ENCODE assay signal across 11 cellular contexts in genomic region chr11:12813371-12814225, GRCh38.
DNase-seq lines count a peak whose midpoint lies in the region; ATAC-seq and TF ChIP-seq lines count a peak whose summit lies in the region.
"Had no signal": no experiment of that assay in that cellular context is flagged by ENCODE, and none has a peak within 500 bp of the region (broad histone marks: within the 10 kb centered on the region; RNA-seq: fewer than 3 reads in every experiment).

No MANE protein-coding gene starts in this region.

- no peak for TF ChIP-seq POLR2A in esophagus squamous epithelium (IDR thresholded peaks at IDR 0.05)
- no peak for TF ChIP-seq POLR2A in vagina (IDR thresholded peaks at IDR 0.05)

- peak overlapping the region; percentile 61 to 87 (median 84) for H3K27ac ChIP-seq in esophagus squamous epithelium
- peak overlapping the region; percentile 80 for H3K27ac ChIP-seq in vagina

- H3K4me3 ChIP-seq in esophagus squamous epithelium (peak overlapping the region in 1 of 4 donors; percentile 44), mucosa of stomach (ENCODE audit: low read length) (no peak overlapping the region), vagina (no peak overlapping the region)

- TF ChIP-seq CTCF in esophagus squamous epithelium (IDR thresholded peaks at IDR 0.05) = peak in 3 of 6 experiments; percentile 29 to 52 (median 50)
- TF ChIP-seq CTCF in vagina (IDR thresholded peaks at IDR 0.05) = no peak

- H3K4me1 ChIP-seq in esophagus squamous epithelium (peaks cover 27 to 87% (median 54%) of the 10 kb centered on the region in 3 donors), mucosa of stomach (ENCODE audit: control insufficient read depth, insufficient read depth, low read length) (peaks cover 38% of the 10 kb centered on the region), vagina (peaks cover 68% of the 10 kb centered on the region)

- H3K9ac ChIP-seq in mucosa of stomach (ENCODE audit: low read length) = peak overlapping the region; percentile 14

- no peaks in the 10 kb centered on the region for H3K36me3 ChIP-seq in esophagus squamous epithelium
- no peaks in the 10 kb centered on the region for H3K36me3 ChIP-seq in mucosa of stomach (ENCODE audit: control insufficient read depth, insufficient read depth, low read length)
- H3K36me3 ChIP-seq in vagina = no peaks in the 10 kb centered on the region

- 71 to 80% methylated on average over 1 to 5 of the region's 9 CpGs for WGBS in esophagus squamous epithelium, 2 donors

- ATAC-seq in Right ventricle myocardium inferior (peak; percentile 52), GM19035 (IDR thresholded peaks at IDR 0.05; ENCODE audit: unreplicated experiment) (no peak), GM21737 (IDR thresholded peaks at IDR 0.05; ENCODE audit: unreplicated experiment) (no peak)
- ATAC-seq: naive thymus-derived CD8-positive, alpha-beta T cell had no signal

- DNase-seq in Right ventricle myocardium inferior (ENCODE audit: missing footprints) = no peak
- DNase-seq in cardiac septum (ENCODE audit: low spot score) = no peak
- DNase-seq in esophagus squamous epithelium (lab: John Stamatoyannopoulos, UW) = no peak
- no peak for DNase-seq in vagina (ENCODE audit: extremely low spot score in 2 of 2)
- no peak for DNase-seq in NCI-H2029 treated with DMSO at 0.1 percent for 48 hours (lab: John Stamatoyannopoulos, UW)
- DNase-seq: central memory CD4-positive, alpha-beta T cell; naive thymus-derived CD8-positive, alpha-beta T cell; NCI-H1694 had no signal

- no peaks in the 10 kb centered on the region for H3K9me3 ChIP-seq in esophagus squamous epithelium
- no peaks in the 10 kb centered on the region for H3K9me3 ChIP-seq in mucosa of stomach (ENCODE audit: control insufficient read depth, low read length)
- no peaks in the 10 kb centered on the region for H3K9me3 ChIP-seq in vagina

- intact Hi-C loops in Right ventricle myocardium inferior (cut with DNase I) (no loop called here), cardiac septum (cut with DNase I) (loop anchor here (5.0 to 10.0 kb wide), 4 partner anchors 46 to 209 kb away; partner anchors contain the start of gene TEAD1), esophagus squamous epithelium (cut with DNase I) (loop anchor here (5.0 kb wide), 1 partner anchor 141 kb away; the partner anchor contains the start of gene TEAD1), vagina (cut with DNase I) (loop anchor here (10.0 kb wide), 1 partner anchor 139 kb away; the partner anchor contains the start of gene TEAD1)

- H3K27me3 ChIP-seq in esophagus squamous epithelium = no peaks in the 10 kb centered on the region
- no peaks in the 10 kb centered on the region for H3K27me3 ChIP-seq in mucosa of stomach (ENCODE audit: control insufficient read depth, insufficient read depth, low read length)
- H3K27me3 ChIP-seq in vagina = no peaks in the 10 kb centered on the region
